22 cellular contexts compared by ENCODE assay signal in genomic region chr12:66829660-66830325, GRCh38.
DNase-seq lines count a peak whose midpoint lies in the region; ATAC-seq and TF ChIP-seq lines count a peak whose summit lies in the region.
"Had no signal": no experiment of that assay in that cellular context is flagged by ENCODE, and none has a peak within 500 bp of the region (broad histone marks: within the 10 kb centered on the region; RNA-seq: fewer than 3 reads in every experiment).

No MANE protein-coding gene starts in this region.

- peaks cover 24% of the 10 kb centered on the region for H3K4me1 Mint-ChIP-seq in activated CD4-positive, alpha-beta T cell treated with anti-CD3 and anti-CD28 coated beads, Interleukin-2, amount 10 ng/mL, durations not matched to agents 24 days and 14 days
- no peaks in the 10 kb centered on the region for H3K4me1 Mint-ChIP-seq in H9
- peaks cover 5% of the 10 kb centered on the region for H3K4me1 Mint-ChIP-seq in activated T-helper 17 cell treated with anti-CD3 and anti-CD28 coated beads, Interleukin-2, amount 50 U/mL, for 72 hours
- peaks cover 21 to 51% (median 50%) of the 10 kb centered on the region in 4 donors for H3K4me1 Mint-ChIP-seq in naive thymus-derived CD8-positive, alpha-beta T cell
- H3K4me1 Mint-ChIP-seq: endodermal cell; stimulated activated naive B cell treated with anti-CD40 and anti-IgM and Interleukin-4, amounts not matched to agents 10 μg/mL and 1 μg/mL and 100 μg/mL, for 72 hours had no signal

- no peak overlapping the region for H3T11ph ChIP-seq in H9 (ENCODE audit: low read length)

- no peaks in the 10 kb centered on the region for H3K27me3 ChIP-seq in H9 (ENCODE audit: insufficient read depth, low read length)
- H3K27me3 ChIP-seq: Peyer's patch, upper lobe of left lung had no signal

- H3K79me2 ChIP-seq in H9 (ENCODE audit: insufficient read depth, low read length): no peaks in the 10 kb centered on the region; the same call in 1 of the 2 replicates

- H3K4me1 ChIP-seq in H9 (ENCODE audit: insufficient read depth, low read length): no peaks in the 10 kb centered on the region
- H3K4me1 ChIP-seq: Peyer's patch, upper lobe of left lung had no signal

- no peak overlapping the region for H2AFZ ChIP-seq in H9 (ENCODE audit: low read length)

- POLR2A ChIA-PET in naive thymus-derived CD8-positive, alpha-beta T cell (lab: Charles Lee): interaction anchor here (0.7 to 1.8 kb wide), 5 partner anchors 10 to 68 kb away, joined by 3 to 5 read pairs (median 3); no protein-coding TSS in a partner anchor

- H3K27ac ChIP-seq in H9 (ENCODE audit: insufficient read length, low read depth, low read length): no peak overlapping the region
- H3K27ac ChIP-seq: KMS-11, Peyer's patch, upper lobe of left lung had no signal

- no peaks in the 10 kb centered on the region for H3K23me2 ChIP-seq in H9 (ENCODE audit: insufficient read length, low read depth, low read length, poor library complexity, severe bottlenecking)

- no peak overlapping the region for H3K56ac ChIP-seq in H9 (ENCODE audit: insufficient read length, low read depth, low read length)

- peak overlapping the region; percentile 11 for H3K4me3 Mint-ChIP-seq in activated CD4-positive, alpha-beta T cell treated with anti-CD3 and anti-CD28 coated beads, Interleukin-2, amount 10 ng/mL, durations not matched to agents 24 days and 14 days
- no peak overlapping the region for H3K4me3 Mint-ChIP-seq in H9
- no peak overlapping the region for H3K4me3 Mint-ChIP-seq in activated T-helper 17 cell treated with anti-CD3 and anti-CD28 coated beads, Interleukin-2, amount 50 U/mL, for 72 hours
- H3K4me3 Mint-ChIP-seq in naive thymus-derived CD8-positive, alpha-beta T cell: peak overlapping the region; percentile 40 to 80 (median 74)
- H3K4me3 Mint-ChIP-seq: endodermal cell; stimulated activated naive B cell treated with anti-CD40 and anti-IgM and Interleukin-4, amounts not matched to agents 10 μg/mL and 1 μg/mL and 100 μg/mL, for 72 hours had no signal

- intact Hi-C loops in activated CD4-positive, alpha-beta T cell treated with anti-CD3 and anti-CD28 coated beads, Interleukin-2, amount 10 ng/mL, durations not matched to agents 24 days and 14 days (cut with micrococcal nuclease): no loop called here
- intact Hi-C loops in left cardiac atrium (cut with DNase I): no loop called here

- H4K20me1 ChIP-seq in H9 (ENCODE audit: control insufficient read depth, insufficient read depth, insufficient read length): no peaks in the 10 kb centered on the region

- no peak overlapping the region for H3K4me2 ChIP-seq in H9 (ENCODE audit: insufficient read depth, insufficient read length, low read length)
- H3K4me2 ChIP-seq: KMS-11 had no signal

- peaks cover 3% of the 10 kb centered on the region for H3K27me3 Mint-ChIP-seq in activated CD4-positive, alpha-beta T cell treated with anti-CD3 and anti-CD28 coated beads, Interleukin-2, amount 10 ng/mL, durations not matched to agents 24 days and 14 days
- no peaks in the 10 kb centered on the region for H3K27me3 Mint-ChIP-seq in H9 (ENCODE audit: low read depth)
- H3K27me3 Mint-ChIP-seq in activated T-helper 17 cell treated with anti-CD3 and anti-CD28 coated beads, Interleukin-2, amount 50 U/mL, for 72 hours: peaks cover 4% of the 10 kb centered on the region
- no peaks in the 10 kb centered on the region for H3K27me3 Mint-ChIP-seq in naive thymus-derived CD8-positive, alpha-beta T cell
- H3K27me3 Mint-ChIP-seq: stimulated activated naive B cell treated with anti-CD40 and anti-IgM and Interleukin-4, amounts not matched to agents 10 μg/mL and 1 μg/mL and 100 μg/mL, for 72 hours had no signal

- peak overlapping the region; percentile 0 for H3K27ac Mint-ChIP-seq in activated CD4-positive, alpha-beta T cell treated with anti-CD3 and anti-CD28 coated beads, Interleukin-2, amount 10 ng/mL, durations not matched to agents 24 days and 14 days
- peak overlapping the region in 2 of 3 experiments; percentile 36 to 62; a peak in 2 of 7 replicates for H3K27ac Mint-ChIP-seq in H9
- H3K27ac Mint-ChIP-seq in activated T-helper 17 cell treated with anti-CD3 and anti-CD28 coated beads, Interleukin-2, amount 50 U/mL, for 72 hours: peak overlapping the region; percentile 63
- H3K27ac Mint-ChIP-seq in naive thymus-derived CD8-positive, alpha-beta T cell: peak overlapping the region; percentile 78 to 93 (median 90)
- H3K27ac Mint-ChIP-seq: endodermal cell; stimulated activated naive B cell treated with anti-CD40 and anti-IgM and Interleukin-4, amounts not matched to agents 10 μg/mL and 1 μg/mL and 100 μg/mL, for 72 hours had no signal

- H2BK12ac ChIP-seq in H9 (ENCODE audit: insufficient read length, low read depth, low read length): no peak overlapping the region

- H3K23ac ChIP-seq in H9 (ENCODE audit: insufficient read length, low read depth, low read length): no peak overlapping the region

- no peaks in the 10 kb centered on the region for H3K79me1 ChIP-seq in H9 (ENCODE audit: insufficient read depth, low read depth, low read length, poor library complexity, severe bottlenecking)

- H4K5ac ChIP-seq in H9 (ENCODE audit: insufficient read length, low read depth, low read length): no peak overlapping the region

- H2BK120ac ChIP-seq in H9 (ENCODE audit: low read depth, low read length, poor library complexity, severe bottlenecking): no peak overlapping the region

- no peak overlapping the region for H3K4ac ChIP-seq in H9 (ENCODE audit: low read depth, low read length)

- H3K9ac ChIP-seq in H9 (ENCODE audit: extremely low read depth, insufficient read length, low read length): no peak overlapping the region
- H3K9ac ChIP-seq: KMS-11 had no signal

- DNase-seq in activated CD4-positive, alpha-beta T cell treated with anti-CD3 and anti-CD28 coated beads, Interleukin-2, amount 10 ng/mL, durations not matched to agents 24 days and 14 days: peak; percentile 78
- DNase-seq in activated CD4-positive, alpha-beta T cell treated with anti-CD3 and anti-CD28 coated beads for 1 hour: no peak
- DNase-seq in H9 (no peak), cerebellar cortex (ENCODE audit: low spot score) (no peak), left cardiac atrium (no peak), COLO829 (ENCODE audit: low spot score) (no peak)
- peak in 4 of 10 donors; percentile 4 to 45 (median 34) for DNase-seq in naive thymus-derived CD8-positive, alpha-beta T cell
- DNase-seq: amygdala; C1 segment of cervical spinal cord; cerebellar nuclear complex; DND-41; endodermal cell; left colon; NCI-H1417; nucleus accumbens; Peyer's patch; retina; stimulated activated naive B cell treated with anti-CD40 and anti-IgM and Interleukin-4, amounts not matched to agents 10 μg/mL and 1 μg/mL and 100 μg/mL, for 72 hours; upper lobe of left lung had no signal

- H2BK20ac ChIP-seq in H9 (ENCODE audit: low read depth, low read length, poor library complexity, severe bottlenecking): no peak overlapping the region

- no peak overlapping the region for H4K8ac ChIP-seq in H9 (replicated peaks; ENCODE audit: insufficient read length, low read depth, low read length)

- no peaks in the 10 kb centered on the region for H3K9me3 ChIP-seq in H9 (ENCODE audit: control insufficient read depth, low read depth, low read length)
- H3K9me3 ChIP-seq: Peyer's patch, upper lobe of left lung had no signal

- H2BK5ac ChIP-seq in H9 (ENCODE audit: insufficient read length, low read length): no peak overlapping the region

- peak; percentile 83 for ATAC-seq in activated T-helper 17 cell treated with anti-CD3 and anti-CD28 coated beads, Interleukin-2, amount 50 U/mL, for 72 hours (replicated peaks)
- ATAC-seq in naive thymus-derived CD8-positive, alpha-beta T cell: peak; percentile 93 to 94
- no peak for ATAC-seq in left cardiac atrium
- ATAC-seq: HCT116; left colon; stimulated activated naive B cell treated with anti-CD40 and anti-IgM and Interleukin-4, amounts not matched to agents 10 μg/mL and 1 μg/mL and 100 μg/mL, for 72 hours had no signal

- no peaks in the 10 kb centered on the region for H3K36me3 Mint-ChIP-seq in activated CD4-positive, alpha-beta T cell treated with anti-CD3 and anti-CD28 coated beads, Interleukin-2, amount 10 ng/mL, durations not matched to agents 24 days and 14 days (ENCODE audit: low read depth)
- H3K36me3 Mint-ChIP-seq in H9 (ENCODE audit: insufficient read depth in 1 of 3, low read depth in 3 of 3): no peaks in the 10 kb centered on the region
- H3K36me3 Mint-ChIP-seq in activated T-helper 17 cell treated with anti-CD3 and anti-CD28 coated beads, Interleukin-2, amount 50 U/mL, for 72 hours (ENCODE audit: low read depth): no peaks in the 10 kb centered on the region
- H3K36me3 Mint-ChIP-seq in naive thymus-derived CD8-positive, alpha-beta T cell: no peaks in the 10 kb centered on the region
- H3K36me3 Mint-ChIP-seq: stimulated activated naive B cell treated with anti-CD40 and anti-IgM and Interleukin-4, amounts not matched to agents 10 μg/mL and 1 μg/mL and 100 μg/mL, for 72 hours had no signal

- no peak overlapping the region for H4K91ac ChIP-seq in H9 (ENCODE audit: insufficient read length, low read depth, low read length)

- peaks cover 10% of the 10 kb centered on the region for H3K9me3 Mint-ChIP-seq in activated CD4-positive, alpha-beta T cell treated with anti-CD3 and anti-CD28 coated beads, Interleukin-2, amount 10 ng/mL, durations not matched to agents 24 days and 14 days
- H3K9me3 Mint-ChIP-seq in H9: peaks cover 3 to 4% of the 10 kb centered on the region in 2 experiments; a peak in 2 of 5 replicates
- H3K9me3 Mint-ChIP-seq in activated T-helper 17 cell treated with anti-CD3 and anti-CD28 coated beads, Interleukin-2, amount 50 U/mL, for 72 hours: no peaks in the 10 kb centered on the region
- H3K9me3 Mint-ChIP-seq in naive thymus-derived CD8-positive, alpha-beta T cell: no peaks in the 10 kb centered on the region
- H3K9me3 Mint-ChIP-seq: endodermal cell; stimulated activated naive B cell treated with anti-CD40 and anti-IgM and Interleukin-4, amounts not matched to agents 10 μg/mL and 1 μg/mL and 100 μg/mL, for 72 hours had no signal

- no peak for TF ChIP-seq CTCF in H9 (conservative IDR thresholded peaks at IDR 0.05)

- H2BK15ac ChIP-seq in H9 (ENCODE audit: low read depth, low read length): no peak overlapping the region

- no peak overlapping the region for H2AK5ac ChIP-seq in H9 (ENCODE audit: insufficient read length, low read length)

- no peak overlapping the region for H3K14ac ChIP-seq in H9 (ENCODE audit: insufficient read depth, low read length)

- WGBS in H9 (ENCODE audit: extremely low coverage, insufficient read length, low lambda C conversion rate): no CpG with 5 or more reads among the region's 3 CpGs

- no peak overlapping the region for H3K18ac ChIP-seq in H9 (ENCODE audit: insufficient read length, low read depth, low read length)

Comparison
In these comparisons a context has a peak if more than half of its experiments do, and no peak if none do; other contexts are left out.
1. H3K27ac Mint-ChIP-seq: peak in every context shown above with its lines; median percentile 90 in naive thymus-derived CD8-positive, alpha-beta T cell; 63 in activated T-helper 17 cell treated with anti-CD3 and anti-CD28 coated beads, Interleukin-2, amount 50 U/mL, for 72 hours; 49 in H9; 0 in activated CD4-positive, alpha-beta T cell treated with anti-CD3 and anti-CD28 coated beads, Interleukin-2, amount 10 ng/mL, durations not matched to agents 24 days and 14 days.
2. H3K4me3 Mint-ChIP-seq: peak in activated CD4-positive, alpha-beta T cell treated with anti-CD3 and anti-CD28 coated beads, Interleukin-2, amount 10 ng/mL, durations not matched to agents 24 days and 14 days (single experiment) and naive thymus-derived CD8-positive, alpha-beta T cell (10 of 10); none in H9 (0 of 2) and activated T-helper 17 cell treated with anti-CD3 and anti-CD28 coated beads, Interleukin-2, amount 50 U/mL, for 72 hours (single experiment).
3. ATAC-seq: peak in activated T-helper 17 cell treated with anti-CD3 and anti-CD28 coated beads, Interleukin-2, amount 50 U/mL, for 72 hours (single experiment) and naive thymus-derived CD8-positive, alpha-beta T cell (2 of 2); none in left cardiac atrium (0 of 2).